ENCODE assay signal across 12 cellular contexts in the genomic region with DNA sequence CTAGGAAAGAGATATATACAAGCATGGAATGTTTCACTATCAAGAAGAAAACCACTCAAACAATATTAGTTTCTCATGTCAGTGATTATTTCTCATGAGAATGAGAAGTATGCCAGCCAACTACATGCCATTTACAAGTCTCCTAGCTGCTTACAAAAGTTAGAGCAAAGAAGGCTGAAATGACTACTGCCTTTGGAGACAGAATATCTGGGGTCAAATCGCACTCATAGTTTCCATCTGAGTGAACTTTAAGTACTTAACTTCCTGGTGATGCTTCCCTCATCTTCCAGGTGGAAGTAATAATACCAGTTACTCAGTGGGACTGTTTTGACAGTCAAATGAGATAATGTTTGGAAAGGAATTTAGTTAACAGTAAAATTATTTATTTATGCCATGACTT. TPM values are rescaled to one million over a fixed set of nuclear protein-coding genes. Genes with fewer than 3 reads are reported as not detected.
"Had no signal": no experiment of that assay in that cellular context is flagged by ENCODE, and none has a peak within 500 bp of the region (broad histone marks: within the 10 kb centered on the region; RNA-seq: fewer than 3 reads in every experiment).

No MANE protein-coding gene starts in this region.

- H3K36me3 ChIP-seq: heart left ventricle, ovary, tibial artery, upper lobe of right lung, vagina had no signal

- H3K9me3 ChIP-seq: ovary, tibial artery, upper lobe of right lung, vagina had no signal

- H3K27me3 ChIP-seq: heart left ventricle, ovary, tibial artery, upper lobe of right lung, vagina had no signal

- H3K4me3 ChIP-seq: heart left ventricle, ovary, tibial artery, upper lobe of right lung, vagina had no signal

- DNase-seq: effector memory CD8-positive, alpha-beta T cell; heart left ventricle; hippocampal formation; naive thymus-derived CD8-positive, alpha-beta T cell; ovary; right cardiac atrium; stimulated activated CD4-positive, alpha-beta T cell treated with anti-CD3 and anti-CD28 coated beads, Interleukin-4, amount 100 ng/mL, for 1 hour; stimulated activated CD8-positive, alpha-beta memory T cell treated with anti-CD3 and anti-CD28 coated beads, Interleukin-4, amount 100 ng/mL, for 48 hours; stimulated activated naive CD8-positive, alpha-beta T cell treated with anti-CD3 and anti-CD28 coated beads, Interleukin-15, Interleukin-2, amounts not matched to agents 100 U/mL and 50 U/mL, for 24 hours; tibial artery; upper lobe of right lung had no signal

- H3K4me1 ChIP-seq: tibial artery, upper lobe of right lung, vagina had no signal

- H3K27ac ChIP-seq: heart left ventricle, ovary, tibial artery, upper lobe of right lung had no signal

RNA-seq across cellular contexts. Expression of gene RHOBTB1, which starts 42.0 kb away (rescaled TPM):
- polyA plus RNA-seq: naive thymus-derived CD8-positive, alpha-beta T cell had no signal
